Comparison of ENCODE assay signal across 17 cellular contexts in the genomic region with DNA sequence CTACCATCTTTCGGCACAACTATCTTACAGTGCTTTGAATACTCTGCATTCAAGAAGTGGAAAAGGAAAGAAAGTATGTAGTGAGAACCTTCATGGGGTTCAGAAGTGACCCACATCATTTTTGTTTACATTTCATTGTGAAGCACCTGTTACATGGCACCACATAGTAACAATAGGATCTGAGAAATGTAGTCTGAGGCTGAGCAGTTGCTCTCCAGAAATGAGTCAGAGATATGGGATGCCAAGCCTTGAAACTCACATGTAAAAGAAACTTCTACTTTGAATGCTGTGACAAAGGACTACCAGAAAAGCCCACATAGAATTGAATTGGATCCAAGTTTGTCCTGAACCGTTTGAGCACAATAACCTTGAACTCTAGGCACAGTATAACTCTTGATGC.
DNase-seq lines count a peak whose midpoint lies in the region; ATAC-seq, FAIRE-seq and TF ChIP-seq lines count a peak whose summit lies in the region.
"Had no signal": no experiment of that assay in that cellular context is flagged by ENCODE, and none has a peak within 500 bp of the region (broad histone marks: within the 10 kb centered on the region; RNA-seq: fewer than 3 reads in every experiment).

No MANE protein-coding gene starts in this region.

- no peak overlapping the region for H3K4me3 ChIP-seq in GM12878
- H3K4me3 ChIP-seq: hepatocyte, left lung, neural progenitor cell had no signal

- intact Hi-C loops in GM12878 (cut with micrococcal nuclease; ENCODE audit: unreplicated experiment), result no loop called here

- no peaks in the 10 kb centered on the region for H3K79me2 ChIP-seq in GM12878 (ENCODE audit: control insufficient read depth, insufficient read depth, low read length)
- H3K79me2 ChIP-seq: hepatocyte had no signal

- SMC1A ChIA-PET in GM12878 (lab: Charles Lee; ENCODE audit: uncharacterized antibody, unreplicated experiment), result no interaction called here

- TF ChIP-seq POLR2A in GM12878 (IDR thresholded peaks at IDR 0.05; ENCODE audit: low read depth, low read length), result no peak

- no peak for TF ChIP-seq EP300 in GM12878 (IDR thresholded peaks at IDR 0.05; ENCODE audit: borderline replicate concordance in 1 of 2, control insufficient read depth in 1 of 2, low read depth in 2 of 2, low read length in 2 of 2)

- H4K20me1 ChIP-seq in GM12878 (ENCODE audit: control insufficient read depth, insufficient read depth), result no peaks in the 10 kb centered on the region

- ATAC-seq in GM19043 (IDR thresholded peaks at IDR 0.05; ENCODE audit: low read depth, unreplicated experiment) (peak; percentile 82), GM21723 (IDR thresholded peaks at IDR 0.05; ENCODE audit: unreplicated experiment) (peak; percentile 78), HG03103 (IDR thresholded peaks at IDR 0.05; ENCODE audit: low read depth, unreplicated experiment) (peak; percentile 85), GM12878 (peak; percentile 64)
- ATAC-seq: left lung had no signal

- no peak overlapping the region for H3K9ac ChIP-seq in GM12878 (ENCODE audit: control insufficient read depth, insufficient read depth, low read length)
- H3K9ac ChIP-seq: neural progenitor cell had no signal

- WGBS in GM12878 (ENCODE audit: insufficient coverage, insufficient replicate concordance, low lambda C conversion rate, missing lambda C conversion rate), result 0% methylated on average over 2 of the region's 2 CpGs

- H3K4me1 ChIP-seq in GM12878 (ENCODE audit: control insufficient read depth, insufficient read depth, low read length), result no peaks in the 10 kb centered on the region
- H3K4me1 ChIP-seq: left lung, neural progenitor cell had no signal

- H2AFZ ChIP-seq in GM12878 (ENCODE audit: control insufficient read depth, low read depth, low read length), result no peak overlapping the region
- H2AFZ ChIP-seq: hepatocyte, neural progenitor cell had no signal

- in situ Hi-C loops in GM12878 (cut with MboI), result no loop called here

- no peak for TF ChIP-seq RAD21 in GM12878 (IDR thresholded peaks at IDR 0.05; ENCODE audit: insufficient read depth, low read depth, low read length)

- POLR2A ChIA-PET in GM12878 (lab: Charles Lee), result no interaction called here

- CTCF ChIA-PET in GM12878 (lab: Yijun Ruan, JAX), result no interaction called here

- DNase-seq in GM12878 (ENCODE audit: low read depth, low spot score), result no peak
- no peak for DNase-seq in D341Med (ENCODE audit: low spot score)
- no peak for DNase-seq in amygdala (lab: John Stamatoyannopoulos, UW)
- DNase-seq in midbrain (lab: John Stamatoyannopoulos, UW), result no peak
- DNase-seq: activated CD4-positive, alpha-beta memory T cell treated with anti-CD3 and anti-CD28 coated beads, Interleukin-2, amount 10 ng/mL, durations not matched to agents 7 days and 5 days; activated naive CD4-positive, alpha-beta T cell treated with anti-CD3 and anti-CD28 coated beads, Interleukin-2, amount 50 U/mL, for 16 hours; CD4-positive, alpha-beta T cell; cerebellar nuclear complex; left lung; NCI-H1048; substantia nigra; T1000 had no signal

- H3K4me2 ChIP-seq in GM12878 (ENCODE audit: control insufficient read depth, insufficient read depth), result no peak overlapping the region
- H3K4me2 ChIP-seq: hepatocyte, neural progenitor cell had no signal

- H3K36me3 ChIP-seq in GM12878 (ENCODE audit: control insufficient read depth in 2 of 2, insufficient read depth in 2 of 2, low read length in 1 of 2), result no peaks in the 10 kb centered on the region
- H3K36me3 ChIP-seq: left lung, neural progenitor cell had no signal

- H3K27me3 ChIP-seq in GM12878 (replicated peaks in 1 of 2; ENCODE audit: control insufficient read depth in 2 of 2, insufficient read depth in 2 of 2, low read length in 1 of 2), result no peaks in the 10 kb centered on the region
- H3K27me3 ChIP-seq: hepatocyte, left lung, neural progenitor cell had no signal

- BruUV-seq in GM12878 (replicated peaks; lab: Mats Ljungman, UMichigan), result no TSS peak

- RAD21 ChIA-PET in GM12878 (lab: Charles Lee; ENCODE audit: unreplicated experiment), result no interaction called here

- no peak overlapping the region for H3K27ac ChIP-seq in GM12878 (ENCODE audit: control insufficient read depth, insufficient read depth)
- H3K27ac ChIP-seq: hepatocyte, left lung, neural progenitor cell had no signal

- no peak for FAIRE-seq in GM12878 (lab: Jason Lieb, UNC)

- no peak for TF ChIP-seq CTCF in GM12878 (IDR thresholded peaks at IDR 0.05 in 2 of 3, conservative IDR thresholded peaks at IDR 0.05 in 1 of 3; ENCODE audit: control insufficient read depth in 2 of 3, extremely low read depth in 1 of 3, insufficient read depth in 1 of 3, low read depth in 3 of 3, low read length in 3 of 3)

- H3K9me3 ChIP-seq in GM12878 (replicated peaks; ENCODE audit: control insufficient read depth, insufficient read depth, low read length), result no peaks in the 10 kb centered on the region; the same call in 2 of the 3 replicates

TF ChIP-seq in GM12878, 131 proteins besides CTCF, POLR2A, EP300 and RAD21:
- TF ChIP-seq, protein P1, sequence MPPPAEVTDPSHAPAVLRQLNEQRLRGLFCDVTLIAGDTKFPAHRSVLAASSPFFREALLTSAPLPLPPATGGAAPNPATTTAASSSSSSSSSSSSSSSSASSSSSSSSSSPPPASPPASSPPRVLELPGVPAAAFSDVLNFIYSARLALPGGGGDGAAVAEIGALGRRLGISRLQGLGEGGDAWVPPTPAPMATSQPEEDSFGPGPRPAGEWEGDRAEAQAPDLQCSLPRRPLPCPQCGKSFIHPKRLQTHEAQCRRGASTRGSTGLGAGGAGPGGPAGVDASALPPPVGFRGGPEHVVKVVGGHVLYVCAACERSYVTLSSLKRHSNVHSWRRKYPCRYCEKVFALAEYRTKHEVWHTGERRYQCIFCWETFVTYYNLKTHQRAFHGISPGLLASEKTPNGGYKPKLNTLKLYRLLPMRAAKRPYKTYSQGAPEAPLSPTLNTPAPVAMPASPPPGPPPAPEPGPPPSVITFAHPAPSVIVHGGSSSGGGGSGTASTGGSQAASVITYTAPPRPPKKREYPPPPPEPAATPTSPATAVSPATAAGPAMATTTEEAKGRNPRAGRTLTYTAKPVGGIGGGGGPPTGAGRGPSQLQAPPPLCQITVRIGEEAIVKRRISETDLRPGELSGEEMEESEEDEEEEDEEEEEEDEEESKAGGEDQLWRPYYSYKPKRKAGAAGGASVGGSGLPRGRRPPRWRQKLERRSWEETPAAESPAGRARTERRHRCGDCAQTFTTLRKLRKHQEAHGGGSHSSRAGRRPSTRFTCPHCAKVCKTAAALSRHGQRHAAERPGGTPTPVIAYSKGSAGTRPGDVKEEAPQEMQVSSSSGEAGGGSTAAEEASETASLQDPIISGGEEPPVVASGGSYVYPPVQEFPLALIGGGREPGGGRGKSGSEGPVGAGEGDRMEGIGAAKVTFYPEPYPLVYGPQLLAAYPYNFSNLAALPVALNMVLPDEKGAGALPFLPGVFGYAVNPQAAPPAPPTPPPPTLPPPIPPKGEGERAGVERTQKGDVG (CRISPR knock-in tag; IDR thresholded peaks at IDR 0.05), result no peak
- TF ChIP-seq MXI1 (IDR thresholded peaks at IDR 0.05; ENCODE audit: low read depth, low read length) (no peak), BMI1 (IDR thresholded peaks at IDR 0.05; ENCODE audit: borderline replicate concordance) (no peak), ASH2L (IDR thresholded peaks at IDR 0.05; ENCODE audit: borderline replicate concordance, low read depth) (no peak), BACH1 (IDR thresholded peaks at IDR 0.05; ENCODE audit: borderline replicate concordance) (no peak), ZSCAN29 (IDR thresholded peaks at IDR 0.05) (no peak), SRF (IDR thresholded peaks at IDR 0.05; ENCODE audit: low read depth in 2 of 2, low read length in 2 of 2) (no peak), MEF2B (IDR thresholded peaks at IDR 0.05; ENCODE audit: partially characterized antibody, poor library complexity, severe bottlenecking) (no peak), HDGF (IDR thresholded peaks at IDR 0.05) (no peak), SREBF1 (IDR thresholded peaks at IDR 0.05; ENCODE audit: low read length) (no peak), TBL1XR1 (IDR thresholded peaks at IDR 0.05; ENCODE audit: low read depth, low read length) (no peak), CHD4 (IDR thresholded peaks at IDR 0.05) (no peak), BHLHE40 (IDR thresholded peaks at IDR 0.05; ENCODE audit: borderline replicate concordance in 1 of 2, low read depth in 2 of 2, low read length in 1 of 2) (no peak), ZNF217 (IDR thresholded peaks at IDR 0.05) (no peak)
- TF ChIP-seq, protein P2, sequence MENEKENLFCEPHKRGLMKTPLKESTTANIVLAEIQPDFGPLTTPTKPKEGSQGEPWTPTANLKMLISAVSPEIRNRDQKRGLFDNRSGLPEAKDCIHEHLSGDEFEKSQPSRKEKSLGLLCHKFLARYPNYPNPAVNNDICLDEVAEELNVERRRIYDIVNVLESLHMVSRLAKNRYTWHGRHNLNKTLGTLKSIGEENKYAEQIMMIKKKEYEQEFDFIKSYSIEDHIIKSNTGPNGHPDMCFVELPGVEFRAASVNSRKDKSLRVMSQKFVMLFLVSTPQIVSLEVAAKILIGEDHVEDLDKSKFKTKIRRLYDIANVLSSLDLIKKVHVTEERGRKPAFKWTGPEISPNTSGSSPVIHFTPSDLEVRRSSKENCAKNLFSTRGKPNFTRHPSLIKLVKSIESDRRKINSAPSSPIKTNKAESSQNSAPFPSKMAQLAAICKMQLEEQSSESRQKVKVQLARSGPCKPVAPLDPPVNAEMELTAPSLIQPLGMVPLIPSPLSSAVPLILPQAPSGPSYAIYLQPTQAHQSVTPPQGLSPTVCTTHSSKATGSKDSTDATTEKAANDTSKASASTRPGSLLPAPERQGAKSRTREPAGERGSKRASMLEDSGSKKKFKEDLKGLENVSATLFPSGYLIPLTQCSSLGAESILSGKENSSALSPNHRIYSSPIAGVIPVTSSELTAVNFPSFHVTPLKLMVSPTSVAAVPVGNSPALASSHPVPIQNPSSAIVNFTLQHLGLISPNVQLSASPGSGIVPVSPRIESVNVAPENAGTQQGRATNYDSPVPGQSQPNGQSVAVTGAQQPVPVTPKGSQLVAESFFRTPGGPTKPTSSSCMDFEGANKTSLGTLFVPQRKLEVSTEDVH (IDR thresholded peaks at IDR 0.05; ENCODE audit: low read depth, partially characterized antibody), result no peak
- TF ChIP-seq, protein P3, sequence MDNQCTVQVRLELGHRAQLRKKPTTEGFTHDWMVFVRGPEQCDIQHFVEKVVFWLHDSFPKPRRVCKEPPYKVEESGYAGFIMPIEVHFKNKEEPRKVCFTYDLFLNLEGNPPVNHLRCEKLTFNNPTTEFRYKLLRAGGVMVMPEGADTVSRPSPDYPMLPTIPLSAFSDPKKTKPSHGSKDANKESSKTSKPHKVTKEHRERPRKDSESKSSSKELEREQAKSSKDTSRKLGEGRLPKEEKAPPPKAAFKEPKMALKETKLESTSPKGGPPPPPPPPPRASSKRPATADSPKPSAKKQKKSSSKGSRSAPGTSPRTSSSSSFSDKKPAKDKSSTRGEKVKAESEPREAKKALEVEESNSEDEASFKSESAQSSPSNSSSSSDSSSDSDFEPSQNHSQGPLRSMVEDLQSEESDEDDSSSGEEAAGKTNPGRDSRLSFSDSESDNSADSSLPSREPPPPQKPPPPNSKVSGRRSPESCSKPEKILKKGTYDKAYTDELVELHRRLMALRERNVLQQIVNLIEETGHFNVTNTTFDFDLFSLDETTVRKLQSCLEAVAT (IDR thresholded peaks at IDR 0.05), result no peak
